Comparison of ENCODE assay signal across 20 cellular contexts in genomic region chr15:76566276-76566675, GRCh38.
DNase-seq lines count a peak whose midpoint lies in the region; ATAC-seq and TF ChIP-seq lines count a peak whose summit lies in the region.
"Had no signal": no experiment of that assay in that cellular context is flagged by ENCODE, and none has a peak within 500 bp of the region (broad histone marks: within the 10 kb centered on the region; RNA-seq: fewer than 3 reads in every experiment).

No MANE protein-coding gene starts in this region.

- 34 to 36% methylated on average over 2 of the region's 2 CpGs for WGBS in GM23248 (ENCODE audit: low coverage in 1 of 2, low lambda C conversion rate in 2 of 2, missing lambda C conversion rate in 2 of 2), 2 experiments

- no peak overlapping the region for H2AFZ ChIP-seq in GM23248

- H3K36me3 ChIP-seq in GM23248 (ENCODE audit: low read depth): no peaks in the 10 kb centered on the region
- H3K36me3 ChIP-seq: left lung had no signal

- in situ Hi-C loops in GM23248 (cut with MboI): no loop called here

- no peaks in the 10 kb centered on the region for H3K79me2 ChIP-seq in GM23248 (ENCODE audit: insufficient read depth)

- no peak overlapping the region for H3K9ac ChIP-seq in GM23248

- 0 out of 2 replicates have a peak, but pooled peaks cover 3% of the 10 kb centered on the region for H3K9me2 ChIP-seq in GM23248 (ENCODE audit: insufficient read depth)

- H3K4me1 ChIP-seq in GM23248 (ENCODE audit: insufficient read depth): no peaks in the 10 kb centered on the region
- H3K4me1 ChIP-seq: left lung, tibial artery had no signal

- H3F3A ChIP-seq in GM23248 (ENCODE audit: insufficient read depth): no peaks in the 10 kb centered on the region

- no peaks in the 10 kb centered on the region for H3K27me3 ChIP-seq in GM23248 (replicated peaks; ENCODE audit: insufficient read depth)
- H3K27me3 ChIP-seq: left lung, tibial artery had no signal

- TF ChIP-seq CTCF in fibroblast of mammary gland (conservative IDR thresholded peaks at IDR 0.05; ENCODE audit: control insufficient read depth, insufficient read depth, low read depth, low read length): no peak

- no peak overlapping the region for H3K27ac ChIP-seq in GM23248
- H3K27ac ChIP-seq: left lung, tibial artery had no signal

- H4K20me1 ChIP-seq in GM23248 (ENCODE audit: insufficient read depth): no peaks in the 10 kb centered on the region

- DNase-seq in Ammon's horn (ENCODE audit: low spot score) (peak; percentile 3), GM23248 (peak; percentile 2), NCI-H526 (lab: John Stamatoyannopoulos, UW) (peak; percentile 85 to 89), fibroblast of mammary gland (ENCODE audit: low read depth) (peak; percentile 57), posterior cingulate gyrus (no peak)
- no peak for DNase-seq in stimulated activated CD4-positive, alpha-beta T cell treated with anti-CD3 and anti-CD28 coated beads, Interleukin-1b, Interleukin-23, amount 100 ng/mL, for 48 hours
- DNase-seq: activated CD4-positive, alpha-beta T cell treated with anti-CD3 and anti-CD28 coated beads for 36 hours; activated CD8-positive, alpha-beta memory T cell treated with anti-CD3 and anti-CD28 coated beads, Interleukin-2, amount 10 ng/mL, durations not matched to agents 7 days and 5 days; activated naive CD8-positive, alpha-beta T cell treated with anti-CD3 and anti-CD28 coated beads, Interleukin-2, amount 10 ng/mL, durations not matched to agents 7 days and 5 days; COR-L47; KG1; left lung; NCI-H1048; stimulated activated naive CD4-positive, alpha-beta T cell; SW 1271; tibial artery had no signal

- H3K4me3 ChIP-seq in GM23248: no peak overlapping the region
- no peak overlapping the region for H3K4me3 ChIP-seq in fibroblast of mammary gland (ENCODE audit: control insufficient read depth, low read depth, low read length)
- H3K4me3 ChIP-seq: GM12878, left lung, tibial artery had no signal

- H3K4me2 ChIP-seq in GM23248 (ENCODE audit: unreplicated experiment): no peak overlapping the region

- H3K9me3 ChIP-seq in GM23248 (ENCODE audit: low read depth): no peaks in the 10 kb centered on the region

- ATAC-seq in GM21423 (IDR thresholded peaks at IDR 0.05; ENCODE audit: unreplicated experiment): no peak
- ATAC-seq: activated CD4-positive, alpha-beta T cell treated with anti-CD3 and anti-CD28 coated beads for 36 hours; activated CD8-positive, alpha-beta memory T cell treated with anti-CD3 and anti-CD28 coated beads, Interleukin-2, amount 10 ng/mL, durations not matched to agents 7 days and 5 days; activated T-helper 17 cell treated with anti-CD3 and anti-CD28 coated beads, Interleukin-2, amount 50 U/mL, for 72 hours; GM12878; left lung; Right ventricle myocardium inferior had no signal

- intact Hi-C loops in posterior cingulate gyrus (cut with DNase I): no loop called here

Comparison
In these comparisons a context has a peak if more than half of its experiments do, and no peak if none do; other contexts are left out.
1. DNase-seq: peak in Ammon's horn (single experiment), GM23248 (single experiment), NCI-H526 (2 of 2) and fibroblast of mammary gland (single experiment); none in stimulated activated CD4-positive, alpha-beta T cell treated with anti-CD3 and anti-CD28 coated beads, Interleukin-1b, Interleukin-23, amount 100 ng/mL, for 48 hours (single experiment) and posterior cingulate gyrus (0 of 10).